Comparison of ENCODE assay signal across 1 cellular context in the genomic region with DNA sequence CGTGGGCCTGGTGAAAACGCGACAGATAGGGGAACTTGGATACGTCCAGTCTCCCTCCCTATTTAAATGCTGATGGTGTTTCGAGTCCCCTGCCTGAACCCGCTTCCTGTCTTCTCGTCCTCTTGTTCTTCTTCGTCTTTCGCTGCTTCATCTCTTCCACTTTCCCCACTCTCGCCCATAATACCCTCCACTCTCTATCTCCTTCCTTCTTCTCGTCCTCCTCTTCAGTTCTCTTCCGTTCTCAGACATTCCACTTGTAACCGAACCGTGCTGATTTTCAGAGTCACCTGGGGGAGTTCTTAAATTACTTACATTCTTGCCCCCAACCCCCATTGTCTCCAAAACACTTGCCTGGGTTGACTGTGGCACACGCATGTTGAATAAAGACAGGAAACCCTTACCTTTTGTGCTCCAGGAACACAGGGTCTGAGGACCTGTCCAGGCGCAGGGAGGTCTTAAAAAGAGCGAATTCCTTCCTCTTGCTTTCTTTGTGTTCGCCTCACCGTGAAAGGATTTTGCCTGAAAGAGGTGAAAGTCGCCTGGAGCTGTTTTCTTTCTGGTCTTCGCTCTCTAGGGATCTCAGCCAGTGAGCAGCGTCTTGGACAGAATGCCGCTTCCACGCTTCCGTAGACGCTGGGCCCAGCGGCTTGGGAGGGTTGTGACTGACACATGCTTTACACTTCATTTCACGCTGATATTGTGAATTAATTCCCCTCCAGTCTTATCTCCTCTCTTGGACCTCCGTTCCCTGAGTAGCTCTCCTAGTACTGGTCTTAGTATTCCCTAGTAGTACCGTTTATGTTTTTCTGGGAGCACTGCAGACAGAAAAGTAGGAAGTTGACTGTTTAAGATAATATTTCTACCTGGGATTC.
TF ChIP-seq lines count a peak whose summit lies in the region.

No MANE protein-coding gene starts in this region.

TF ChIP-seq in K562, 482 proteins besides CTCF, POLR2A, EP300 and RAD21 (continued from another document and continues in another):
- TF ChIP-seq CBFB (CRISPR knock-in tag; IDR thresholded peaks at IDR 0.05) (peak; percentile 83; the same call in 1 of the 2 replicates), ZNF3 (CRISPR knock-in tag; IDR thresholded peaks at IDR 0.05) (no peak), CBFA2T2 (conservative IDR thresholded peaks at IDR 0.05) (no peak), POLR3G (IDR thresholded peaks at IDR 0.05; ENCODE audit: extremely low read depth, insufficient read length, insufficient replicate concordance) (no peak), RCOR1 (IDR thresholded peaks at IDR 0.05; ENCODE audit: borderline replicate concordance in 1 of 2, low read depth in 2 of 2, low read length in 2 of 2) (peak in 1 of 2 experiments; percentile 18; a peak in 1 of 4 replicates), HOXB6 (CRISPR knock-in tag; IDR thresholded peaks at IDR 0.05; ENCODE audit: borderline replicate concordance) (no peak), KLF6 (CRISPR knock-in tag; IDR thresholded peaks at IDR 0.05; ENCODE audit: borderline replicate concordance) (no peak), HDAC2 (IDR thresholded peaks at IDR 0.05) (0 out of 2 replicates have a peak, but pooled peaks have one; percentile 19), EGR1 (conservative IDR thresholded peaks at IDR 0.05) (no peak), ZNF445 (CRISPR knock-in tag; IDR thresholded peaks at IDR 0.05; ENCODE audit: low read depth) (no peak), HDAC1 (IDR thresholded peaks at IDR 0.05) (peak in 1 of 2 experiments; percentile 67; a peak in 2 of 4 replicates), NFATC3 (IDR thresholded peaks at IDR 0.05) (no peak; the same call in 1 of the 2 replicates), PTTG1 (tag; IDR thresholded peaks at IDR 0.05; ENCODE audit: low read depth) (no peak), SUPT5H (IDR thresholded peaks at IDR 0.05) (peak; percentile 69), ZKSCAN8 (CRISPR knock-in tag; IDR thresholded peaks at IDR 0.05) (no peak; the same call in 1 of the 2 replicates), FOXJ3 (CRISPR knock-in tag; IDR thresholded peaks at IDR 0.05) (no peak), ZNF695 (CRISPR knock-in tag; IDR thresholded peaks at IDR 0.05) (0 out of 2 replicates have a peak, but pooled peaks have one; percentile 9), ZNF146 (CRISPR knock-in tag; IDR thresholded peaks at IDR 0.05; ENCODE audit: unreplicated experiment) (peak; percentile 14), ZNF12 (CRISPR knock-in tag; IDR thresholded peaks at IDR 0.05) (peak; percentile 44), ZNF79 (CRISPR knock-in tag; IDR thresholded peaks at IDR 0.05; ENCODE audit: low read depth) (no peak), POLR2H (tag; IDR thresholded peaks at IDR 0.05; ENCODE audit: low read depth) (no peak), FOXP1 (CRISPR knock-in tag; IDR thresholded peaks at IDR 0.05) (no peak), SMAD1 (IDR thresholded peaks at IDR 0.05; ENCODE audit: low read depth, low read length, partially characterized antibody) (no peak), ZNF444 (CRISPR knock-in tag; IDR thresholded peaks at IDR 0.05) (no peak), NR2C1 (IDR thresholded peaks at IDR 0.05) (no peak), NR2C1 (tag; IDR thresholded peaks at IDR 0.05) (no peak), LEF1 (IDR thresholded peaks at IDR 0.05) (peak; percentile 41; the same call in 1 of the 2 replicates), ZNF133 (CRISPR knock-in tag; IDR thresholded peaks at IDR 0.05) (no peak), ZNF197 (CRISPR knock-in tag; IDR thresholded peaks at IDR 0.05; ENCODE audit: low read depth) (no peak), ZZZ3 (IDR thresholded peaks at IDR 0.05) (no peak), PHTF2 (CRISPR knock-in tag; IDR thresholded peaks at IDR 0.05) (no peak), RBM34 (IDR thresholded peaks at IDR 0.05; ENCODE audit: borderline replicate concordance, insufficient read depth, low read length) (no peak), TBP (optimal IDR thresholded peaks at IDR 0.05; ENCODE audit: low read depth, low read length) (peak; percentile 42), ZNF282 (CRISPR knock-in tag; IDR thresholded peaks at IDR 0.05) (no peak), KHSRP (IDR thresholded peaks at IDR 0.05) (0 out of 2 replicates have a peak, but pooled peaks have one; percentile 34), HNRNPL (IDR thresholded peaks at IDR 0.05; ENCODE audit: low read depth, low read length) (no peak), HIVEP1 (CRISPR knock-in tag; IDR thresholded peaks at IDR 0.05) (no peak), ZBTB1 (CRISPR knock-in tag; IDR thresholded peaks at IDR 0.05; ENCODE audit: borderline replicate concordance, low read depth) (peak; percentile 60; the same call in 1 of the 2 replicates), NELFE (IDR thresholded peaks at IDR 0.05; ENCODE audit: insufficient read depth, insufficient read length) (no peak), DNMT1 (IDR thresholded peaks at IDR 0.05) (peak; percentile 89; the same call in 1 of the 2 replicates), POLR2B (IDR thresholded peaks at IDR 0.05; ENCODE audit: low read depth, partially characterized antibody) (peak; percentile 56), RBM25 (IDR thresholded peaks at IDR 0.05; ENCODE audit: low read depth, low read length, severe bottlenecking) (no peak), SMC3 (conservative IDR thresholded peaks at IDR 0.05; ENCODE audit: insufficient read depth, low read depth, low read length) (0 out of 2 replicates have a peak, but pooled peaks have one; percentile 4), HLTF (IDR thresholded peaks at IDR 0.05) (peak; percentile 92; the same call in 1 of the 2 replicates), MCM3 (IDR thresholded peaks at IDR 0.05) (no peak), POU5F1 (IDR thresholded peaks at IDR 0.05; ENCODE audit: borderline replicate concordance, low read depth, low read length, partially characterized antibody) (no peak), CEBPB (tag; IDR thresholded peaks at IDR 0.05) (no peak), JUND (IDR thresholded peaks at IDR 0.05; ENCODE audit: borderline replicate concordance, low read depth, low read length) (no peak), JUND (tag; IDR thresholded peaks at IDR 0.05; ENCODE audit: borderline replicate concordance, low read depth, low read length) (no peak; the same call in 2 of the 3 replicates), MEIS2 (IDR thresholded peaks at IDR 0.05; ENCODE audit: partially characterized antibody) (peak; percentile 46), SRSF3 (IDR thresholded peaks at IDR 0.05; ENCODE audit: insufficient read depth, low read length) (no peak), YBX1 (IDR thresholded peaks at IDR 0.05) (no peak), NR2C2 (CRISPR knock-in tag; IDR thresholded peaks at IDR 0.05) (no peak; the same call in 1 of the 2 replicates), NR2C2 (tag; IDR thresholded peaks at IDR 0.05) (no peak), SAFB (IDR thresholded peaks at IDR 0.05; ENCODE audit: borderline replicate concordance, low read depth, low read length) (no peak), PRPF4 (IDR thresholded peaks at IDR 0.05; ENCODE audit: insufficient read depth, low read depth, low read length, poor library complexity, severe bottlenecking) (no peak), FIP1L1 (IDR thresholded peaks at IDR 0.05; ENCODE audit: low read depth, low read length, poor library complexity, severe bottlenecking) (no peak)
- TF ChIP-seq, protein P1, sequence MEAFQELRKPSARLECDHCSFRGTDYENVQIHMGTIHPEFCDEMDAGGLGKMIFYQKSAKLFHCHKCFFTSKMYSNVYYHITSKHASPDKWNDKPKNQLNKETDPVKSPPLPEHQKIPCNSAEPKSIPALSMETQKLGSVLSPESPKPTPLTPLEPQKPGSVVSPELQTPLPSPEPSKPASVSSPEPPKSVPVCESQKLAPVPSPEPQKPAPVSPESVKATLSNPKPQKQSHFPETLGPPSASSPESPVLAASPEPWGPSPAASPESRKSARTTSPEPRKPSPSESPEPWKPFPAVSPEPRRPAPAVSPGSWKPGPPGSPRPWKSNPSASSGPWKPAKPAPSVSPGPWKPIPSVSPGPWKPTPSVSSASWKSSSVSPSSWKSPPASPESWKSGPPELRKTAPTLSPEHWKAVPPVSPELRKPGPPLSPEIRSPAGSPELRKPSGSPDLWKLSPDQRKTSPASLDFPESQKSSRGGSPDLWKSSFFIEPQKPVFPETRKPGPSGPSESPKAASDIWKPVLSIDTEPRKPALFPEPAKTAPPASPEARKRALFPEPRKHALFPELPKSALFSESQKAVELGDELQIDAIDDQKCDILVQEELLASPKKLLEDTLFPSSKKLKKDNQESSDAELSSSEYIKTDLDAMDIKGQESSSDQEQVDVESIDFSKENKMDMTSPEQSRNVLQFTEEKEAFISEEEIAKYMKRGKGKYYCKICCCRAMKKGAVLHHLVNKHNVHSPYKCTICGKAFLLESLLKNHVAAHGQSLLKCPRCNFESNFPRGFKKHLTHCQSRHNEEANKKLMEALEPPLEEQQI (IDR thresholded peaks at IDR 0.05): no peak
- TF ChIP-seq, protein P2, sequence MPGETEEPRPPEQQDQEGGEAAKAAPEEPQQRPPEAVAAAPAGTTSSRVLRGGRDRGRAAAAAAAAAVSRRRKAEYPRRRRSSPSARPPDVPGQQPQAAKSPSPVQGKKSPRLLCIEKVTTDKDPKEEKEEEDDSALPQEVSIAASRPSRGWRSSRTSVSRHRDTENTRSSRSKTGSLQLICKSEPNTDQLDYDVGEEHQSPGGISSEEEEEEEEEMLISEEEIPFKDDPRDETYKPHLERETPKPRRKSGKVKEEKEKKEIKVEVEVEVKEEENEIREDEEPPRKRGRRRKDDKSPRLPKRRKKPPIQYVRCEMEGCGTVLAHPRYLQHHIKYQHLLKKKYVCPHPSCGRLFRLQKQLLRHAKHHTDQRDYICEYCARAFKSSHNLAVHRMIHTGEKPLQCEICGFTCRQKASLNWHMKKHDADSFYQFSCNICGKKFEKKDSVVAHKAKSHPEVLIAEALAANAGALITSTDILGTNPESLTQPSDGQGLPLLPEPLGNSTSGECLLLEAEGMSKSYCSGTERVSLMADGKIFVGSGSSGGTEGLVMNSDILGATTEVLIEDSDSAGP (CRISPR knock-in tag; IDR thresholded peaks at IDR 0.05): no peak
- TF ChIP-seq, protein P3, sequence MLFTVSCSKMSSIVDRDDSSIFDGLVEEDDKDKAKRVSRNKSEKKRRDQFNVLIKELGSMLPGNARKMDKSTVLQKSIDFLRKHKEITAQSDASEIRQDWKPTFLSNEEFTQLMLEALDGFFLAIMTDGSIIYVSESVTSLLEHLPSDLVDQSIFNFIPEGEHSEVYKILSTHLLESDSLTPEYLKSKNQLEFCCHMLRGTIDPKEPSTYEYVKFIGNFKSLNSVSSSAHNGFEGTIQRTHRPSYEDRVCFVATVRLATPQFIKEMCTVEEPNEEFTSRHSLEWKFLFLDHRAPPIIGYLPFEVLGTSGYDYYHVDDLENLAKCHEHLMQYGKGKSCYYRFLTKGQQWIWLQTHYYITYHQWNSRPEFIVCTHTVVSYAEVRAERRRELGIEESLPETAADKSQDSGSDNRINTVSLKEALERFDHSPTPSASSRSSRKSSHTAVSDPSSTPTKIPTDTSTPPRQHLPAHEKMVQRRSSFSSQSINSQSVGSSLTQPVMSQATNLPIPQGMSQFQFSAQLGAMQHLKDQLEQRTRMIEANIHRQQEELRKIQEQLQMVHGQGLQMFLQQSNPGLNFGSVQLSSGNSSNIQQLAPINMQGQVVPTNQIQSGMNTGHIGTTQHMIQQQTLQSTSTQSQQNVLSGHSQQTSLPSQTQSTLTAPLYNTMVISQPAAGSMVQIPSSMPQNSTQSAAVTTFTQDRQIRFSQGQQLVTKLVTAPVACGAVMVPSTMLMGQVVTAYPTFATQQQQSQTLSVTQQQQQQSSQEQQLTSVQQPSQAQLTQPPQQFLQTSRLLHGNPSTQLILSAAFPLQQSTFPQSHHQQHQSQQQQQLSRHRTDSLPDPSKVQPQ (CRISPR knock-in tag; IDR thresholded peaks at IDR 0.05; ENCODE audit: borderline replicate concordance): no peak
- TF ChIP-seq, protein P4, sequence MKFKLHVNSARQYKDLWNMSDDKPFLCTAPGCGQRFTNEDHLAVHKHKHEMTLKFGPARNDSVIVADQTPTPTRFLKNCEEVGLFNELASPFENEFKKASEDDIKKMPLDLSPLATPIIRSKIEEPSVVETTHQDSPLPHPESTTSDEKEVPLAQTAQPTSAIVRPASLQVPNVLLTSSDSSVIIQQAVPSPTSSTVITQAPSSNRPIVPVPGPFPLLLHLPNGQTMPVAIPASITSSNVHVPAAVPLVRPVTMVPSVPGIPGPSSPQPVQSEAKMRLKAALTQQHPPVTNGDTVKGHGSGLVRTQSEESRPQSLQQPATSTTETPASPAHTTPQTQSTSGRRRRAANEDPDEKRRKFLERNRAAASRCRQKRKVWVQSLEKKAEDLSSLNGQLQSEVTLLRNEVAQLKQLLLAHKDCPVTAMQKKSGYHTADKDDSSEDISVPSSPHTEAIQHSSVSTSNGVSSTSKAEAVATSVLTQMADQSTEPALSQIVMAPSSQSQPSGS (CRISPR knock-in tag; IDR thresholded peaks at IDR 0.05): no peak
- TF ChIP-seq, protein P5, sequence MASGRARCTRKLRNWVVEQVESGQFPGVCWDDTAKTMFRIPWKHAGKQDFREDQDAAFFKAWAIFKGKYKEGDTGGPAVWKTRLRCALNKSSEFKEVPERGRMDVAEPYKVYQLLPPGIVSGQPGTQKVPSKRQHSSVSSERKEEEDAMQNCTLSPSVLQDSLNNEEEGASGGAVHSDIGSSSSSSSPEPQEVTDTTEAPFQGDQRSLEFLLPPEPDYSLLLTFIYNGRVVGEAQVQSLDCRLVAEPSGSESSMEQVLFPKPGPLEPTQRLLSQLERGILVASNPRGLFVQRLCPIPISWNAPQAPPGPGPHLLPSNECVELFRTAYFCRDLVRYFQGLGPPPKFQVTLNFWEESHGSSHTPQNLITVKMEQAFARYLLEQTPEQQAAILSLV (tag; IDR thresholded peaks at IDR 0.05): no peak
- TF ChIP-seq, protein P6, sequence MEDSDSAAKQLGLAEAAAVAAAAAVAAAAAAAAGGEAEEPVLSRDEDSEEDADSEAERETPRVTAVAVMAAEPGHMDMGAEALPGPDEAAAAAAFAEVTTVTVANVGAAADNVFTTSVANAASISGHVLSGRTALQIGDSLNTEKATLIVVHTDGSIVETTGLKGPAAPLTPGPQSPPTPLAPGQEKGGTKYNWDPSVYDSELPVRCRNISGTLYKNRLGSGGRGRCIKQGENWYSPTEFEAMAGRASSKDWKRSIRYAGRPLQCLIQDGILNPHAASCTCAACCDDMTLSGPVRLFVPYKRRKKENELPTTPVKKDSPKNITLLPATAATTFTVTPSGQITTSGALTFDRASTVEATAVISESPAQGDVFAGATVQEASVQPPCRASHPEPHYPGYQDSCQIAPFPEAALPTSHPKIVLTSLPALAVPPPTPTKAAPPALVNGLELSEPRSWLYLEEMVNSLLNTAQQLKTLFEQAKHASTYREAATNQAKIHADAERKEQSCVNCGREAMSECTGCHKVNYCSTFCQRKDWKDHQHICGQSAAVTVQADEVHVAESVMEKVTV (CRISPR knock-in tag; IDR thresholded peaks at IDR 0.05): no peak
- TF ChIP-seq, protein P7, sequence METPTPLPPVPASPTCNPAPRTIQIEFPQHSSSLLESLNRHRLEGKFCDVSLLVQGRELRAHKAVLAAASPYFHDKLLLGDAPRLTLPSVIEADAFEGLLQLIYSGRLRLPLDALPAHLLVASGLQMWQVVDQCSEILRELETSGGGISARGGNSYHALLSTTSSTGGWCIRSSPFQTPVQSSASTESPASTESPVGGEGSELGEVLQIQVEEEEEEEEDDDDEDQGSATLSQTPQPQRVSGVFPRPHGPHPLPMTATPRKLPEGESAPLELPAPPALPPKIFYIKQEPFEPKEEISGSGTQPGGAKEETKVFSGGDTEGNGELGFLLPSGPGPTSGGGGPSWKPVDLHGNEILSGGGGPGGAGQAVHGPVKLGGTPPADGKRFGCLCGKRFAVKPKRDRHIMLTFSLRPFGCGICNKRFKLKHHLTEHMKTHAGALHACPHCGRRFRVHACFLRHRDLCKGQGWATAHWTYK (CRISPR knock-in tag; IDR thresholded peaks at IDR 0.05): no peak
